1 cellular context compared by ENCODE assay signal in the genomic region with DNA sequence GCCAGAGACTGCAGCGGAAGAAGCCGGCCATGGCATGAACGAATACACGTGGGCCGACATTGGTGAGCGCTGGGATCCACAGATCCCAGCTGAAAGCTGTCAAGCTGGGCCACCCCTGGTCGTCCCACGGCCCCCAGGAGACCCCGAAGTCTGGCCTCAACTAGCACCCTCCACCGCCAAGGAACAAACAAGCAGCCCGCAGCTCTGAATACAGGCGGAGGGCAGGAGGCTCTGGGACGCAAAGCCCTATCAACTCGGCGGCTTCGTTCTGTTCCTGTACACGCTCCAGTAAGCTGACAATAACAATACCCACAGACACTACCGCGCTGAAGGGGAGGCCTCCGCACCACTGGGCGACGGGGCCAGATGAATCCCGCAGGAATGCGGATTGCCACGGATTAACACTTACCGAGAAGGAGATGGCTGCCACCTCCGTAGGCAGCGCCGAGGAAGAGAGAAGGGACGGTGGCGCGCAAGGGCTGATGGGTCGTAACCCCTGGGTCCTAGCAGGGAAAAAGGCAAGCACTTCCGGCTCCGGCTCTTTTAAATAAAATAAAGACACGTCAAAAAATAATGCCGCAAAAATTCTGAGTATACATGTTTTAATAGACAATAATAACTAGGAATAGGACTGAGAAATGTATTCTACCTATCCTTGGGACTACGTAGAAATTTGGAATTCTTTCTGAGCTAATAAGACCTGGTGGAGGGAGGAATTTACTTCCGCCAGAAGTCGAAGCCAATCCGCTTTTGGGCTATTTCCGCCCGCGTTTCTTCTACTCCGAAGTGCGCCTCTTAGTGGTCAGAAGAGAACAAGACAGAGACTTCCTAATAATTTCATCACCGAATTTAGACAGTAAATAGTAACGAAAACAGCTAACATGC.
TF ChIP-seq lines count a peak whose summit lies in the region.

Gene RPL32 (minus strand): TSS at position 481 of the 885 bp plus-strand sequence. CDS start 1,328 bp downstream, outside the sequence.

TF ChIP-seq in HepG2, 621 proteins besides CTCF, POLR2A, EP300 and RAD21 (continued from another document and continues in another):
- no peak for TF ChIP-seq ZNF747 (CRISPR knock-in tag; IDR thresholded peaks at IDR 0.05; ENCODE audit: borderline replicate concordance)
- peak; percentile 33 for TF ChIP-seq XRCC5 (optimal IDR thresholded peaks at IDR 0.05; ENCODE audit: low read length)
- no peak for TF ChIP-seq ZNF333 (CRISPR knock-in tag; IDR thresholded peaks at IDR 0.05; ENCODE audit: borderline replicate concordance)
- TF ChIP-seq GATA4 (IDR thresholded peaks at IDR 0.05; ENCODE audit: borderline replicate concordance, low read depth): peak; percentile 56; the same call in 1 of the 2 replicates
- TF ChIP-seq SMC3 (IDR thresholded peaks at IDR 0.05; ENCODE audit: low read length): peak; percentile 42
- TF ChIP-seq TIGD3 (CRISPR knock-in tag; IDR thresholded peaks at IDR 0.05; ENCODE audit: borderline replicate concordance): peak; percentile 75; the same call in 1 of the 2 replicates
- TF ChIP-seq HMG20B (CRISPR knock-in tag; conservative IDR thresholded peaks at IDR 0.05): no peak; the same call in 1 of the 2 replicates
- TF ChIP-seq, protein P1, sequence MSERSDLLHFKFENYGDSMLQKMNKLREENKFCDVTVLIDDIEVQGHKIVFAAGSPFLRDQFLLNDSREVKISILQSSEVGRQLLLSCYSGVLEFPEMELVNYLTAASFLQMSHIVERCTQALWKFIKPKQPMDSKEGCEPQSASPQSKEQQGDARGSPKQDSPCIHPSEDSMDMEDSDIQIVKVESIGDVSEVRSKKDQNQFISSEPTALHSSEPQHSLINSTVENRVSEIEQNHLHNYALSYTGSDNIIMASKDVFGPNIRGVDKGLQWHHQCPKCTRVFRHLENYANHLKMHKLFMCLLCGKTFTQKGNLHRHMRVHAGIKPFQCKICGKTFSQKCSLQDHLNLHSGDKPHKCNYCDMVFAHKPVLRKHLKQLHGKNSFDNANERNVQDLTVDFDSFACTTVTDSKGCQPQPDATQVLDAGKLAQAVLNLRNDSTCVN (CRISPR knock-in tag; IDR thresholded peaks at IDR 0.05; ENCODE audit: borderline replicate concordance): no peak
- TF ChIP-seq KDM4B (CRISPR knock-in tag; IDR thresholded peaks at IDR 0.05): no peak; the same call in 1 of the 2 replicates
- no peak for TF ChIP-seq ZNF282 (IDR thresholded peaks at IDR 0.05; ENCODE audit: partially characterized antibody)
- TF ChIP-seq, protein P2, sequence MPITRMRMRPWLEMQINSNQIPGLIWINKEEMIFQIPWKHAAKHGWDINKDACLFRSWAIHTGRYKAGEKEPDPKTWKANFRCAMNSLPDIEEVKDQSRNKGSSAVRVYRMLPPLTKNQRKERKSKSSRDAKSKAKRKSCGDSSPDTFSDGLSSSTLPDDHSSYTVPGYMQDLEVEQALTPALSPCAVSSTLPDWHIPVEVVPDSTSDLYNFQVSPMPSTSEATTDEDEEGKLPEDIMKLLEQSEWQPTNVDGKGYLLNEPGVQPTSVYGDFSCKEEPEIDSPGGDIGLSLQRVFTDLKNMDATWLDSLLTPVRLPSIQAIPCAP (CRISPR knock-in tag; IDR thresholded peaks at IDR 0.05; ENCODE audit: low read depth): no peak
- peak; percentile 100 for TF ChIP-seq YEATS2 (CRISPR knock-in tag; IDR thresholded peaks at IDR 0.05; ENCODE audit: borderline replicate concordance)
- TF ChIP-seq ZNF501 (CRISPR knock-in tag; IDR thresholded peaks at IDR 0.05): peak; percentile 83
- TF ChIP-seq ZNF12 (CRISPR knock-in tag; IDR thresholded peaks at IDR 0.05): no peak
- peak; percentile 63 for TF ChIP-seq RBFOX2 (IDR thresholded peaks at IDR 0.05; ENCODE audit: low read depth, low read length)
- no peak for TF ChIP-seq ZNF816 (CRISPR knock-in tag; IDR thresholded peaks at IDR 0.05; ENCODE audit: borderline replicate concordance)
- 0 out of 2 replicates have a peak, but pooled peaks have one; percentile 31 for TF ChIP-seq ZNF33B (CRISPR knock-in tag; IDR thresholded peaks at IDR 0.05)
- 0 out of 2 replicates have a peak, but pooled peaks have one; percentile 39 for TF ChIP-seq ZNF878 (CRISPR knock-in tag; IDR thresholded peaks at IDR 0.05)
- peak; percentile 38; the same call in 1 of the 2 replicates for TF ChIP-seq ZNF44 (CRISPR knock-in tag; IDR thresholded peaks at IDR 0.05)
- no peak for TF ChIP-seq RORA (CRISPR knock-in tag; IDR thresholded peaks at IDR 0.05)
- TF ChIP-seq, protein P3, sequence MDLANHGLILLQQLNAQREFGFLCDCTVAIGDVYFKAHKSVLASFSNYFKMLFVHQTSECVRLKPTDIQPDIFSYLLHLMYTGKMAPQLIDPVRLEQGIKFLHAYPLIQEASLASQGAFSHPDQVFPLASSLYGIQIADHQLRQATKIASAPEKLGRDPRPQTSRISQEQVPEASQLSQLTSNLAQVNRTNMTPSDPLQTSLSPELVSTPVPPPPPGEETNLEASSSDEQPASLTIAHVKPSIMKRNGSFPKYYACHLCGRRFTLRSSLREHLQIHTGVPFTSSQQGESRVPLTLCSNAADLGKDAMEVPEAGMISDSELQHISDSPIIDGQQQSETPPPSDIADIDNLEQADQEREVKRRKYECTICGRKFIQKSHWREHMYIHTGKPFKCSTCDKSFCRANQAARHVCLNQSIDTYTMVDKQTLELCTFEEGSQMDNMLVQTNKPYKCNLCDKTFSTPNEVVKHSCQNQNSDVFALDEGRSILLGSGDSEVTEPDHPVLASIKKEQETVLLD (CRISPR knock-in tag; IDR thresholded peaks at IDR 0.05; ENCODE audit: low read depth): peak; percentile 47
- TF ChIP-seq, protein P4, sequence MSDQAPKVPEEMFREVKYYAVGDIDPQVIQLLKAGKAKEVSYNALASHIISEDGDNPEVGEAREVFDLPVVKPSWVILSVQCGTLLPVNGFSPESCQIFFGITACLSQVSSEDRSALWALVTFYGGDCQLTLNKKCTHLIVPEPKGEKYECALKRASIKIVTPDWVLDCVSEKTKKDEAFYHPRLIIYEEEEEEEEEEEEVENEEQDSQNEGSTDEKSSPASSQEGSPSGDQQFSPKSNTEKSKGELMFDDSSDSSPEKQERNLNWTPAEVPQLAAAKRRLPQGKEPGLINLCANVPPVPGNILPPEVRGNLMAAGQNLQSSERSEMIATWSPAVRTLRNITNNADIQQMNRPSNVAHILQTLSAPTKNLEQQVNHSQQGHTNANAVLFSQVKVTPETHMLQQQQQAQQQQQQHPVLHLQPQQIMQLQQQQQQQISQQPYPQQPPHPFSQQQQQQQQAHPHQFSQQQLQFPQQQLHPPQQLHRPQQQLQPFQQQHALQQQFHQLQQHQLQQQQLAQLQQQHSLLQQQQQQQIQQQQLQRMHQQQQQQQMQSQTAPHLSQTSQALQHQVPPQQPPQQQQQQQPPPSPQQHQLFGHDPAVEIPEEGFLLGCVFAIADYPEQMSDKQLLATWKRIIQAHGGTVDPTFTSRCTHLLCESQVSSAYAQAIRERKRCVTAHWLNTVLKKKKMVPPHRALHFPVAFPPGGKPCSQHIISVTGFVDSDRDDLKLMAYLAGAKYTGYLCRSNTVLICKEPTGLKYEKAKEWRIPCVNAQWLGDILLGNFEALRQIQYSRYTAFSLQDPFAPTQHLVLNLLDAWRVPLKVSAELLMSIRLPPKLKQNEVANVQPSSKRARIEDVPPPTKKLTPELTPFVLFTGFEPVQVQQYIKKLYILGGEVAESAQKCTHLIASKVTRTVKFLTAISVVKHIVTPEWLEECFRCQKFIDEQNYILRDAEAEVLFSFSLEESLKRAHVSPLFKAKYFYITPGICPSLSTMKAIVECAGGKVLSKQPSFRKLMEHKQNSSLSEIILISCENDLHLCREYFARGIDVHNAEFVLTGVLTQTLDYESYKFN (CRISPR knock-in tag; conservative IDR thresholded peaks at IDR 0.05): no peak; the same call in 1 of the 2 replicates
- TF ChIP-seq ZNF784 (CRISPR knock-in tag; IDR thresholded peaks at IDR 0.05; ENCODE audit: borderline replicate concordance): no peak; the same call in 1 of the 2 replicates
- no peak for TF ChIP-seq SRSF1 (optimal IDR thresholded peaks at IDR 0.05; ENCODE audit: low read depth, low read length)
- TF ChIP-seq ZNF530 (CRISPR knock-in tag; IDR thresholded peaks at IDR 0.05; ENCODE audit: low read depth): no peak
- TF ChIP-seq SNAI1 (CRISPR knock-in tag; IDR thresholded peaks at IDR 0.05; ENCODE audit: borderline replicate concordance): no peak; the same call in 1 of the 2 replicates
- TF ChIP-seq, protein P5, sequence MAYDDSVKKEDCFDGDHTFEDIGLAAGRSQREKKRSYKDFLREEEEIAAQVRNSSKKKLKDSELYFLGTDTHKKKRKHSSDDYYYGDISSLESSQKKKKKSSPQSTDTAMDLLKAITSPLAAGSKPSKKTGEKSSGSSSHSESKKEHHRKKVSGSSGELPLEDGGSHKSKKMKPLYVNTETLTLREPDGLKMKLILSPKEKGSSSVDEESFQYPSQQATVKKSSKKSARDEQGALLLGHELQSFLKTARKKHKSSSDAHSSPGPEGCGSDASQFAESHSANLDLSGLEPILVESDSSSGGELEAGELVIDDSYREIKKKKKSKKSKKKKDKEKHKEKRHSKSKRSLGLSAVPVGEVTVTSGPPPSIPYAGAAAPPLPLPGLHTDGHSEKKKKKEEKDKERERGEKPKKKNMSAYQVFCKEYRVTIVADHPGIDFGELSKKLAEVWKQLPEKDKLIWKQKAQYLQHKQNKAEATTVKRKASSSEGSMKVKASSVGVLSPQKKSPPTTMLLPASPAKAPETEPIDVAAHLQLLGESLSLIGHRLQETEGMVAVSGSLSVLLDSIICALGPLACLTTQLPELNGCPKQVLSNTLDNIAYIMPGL (CRISPR knock-in tag; IDR thresholded peaks at IDR 0.05; ENCODE audit: borderline replicate concordance in 1 of 2, low read depth in 1 of 2): peak; percentile 90 to 92; a peak in 3 of 4 replicates
- TF ChIP-seq ZNF317 (CRISPR knock-in tag; IDR thresholded peaks at IDR 0.05): no peak
- 0 out of 2 replicates have a peak, but pooled peaks have one; percentile 37 for TF ChIP-seq ZNF547 (CRISPR knock-in tag; IDR thresholded peaks at IDR 0.05)
- 0 out of 2 replicates have a peak, but pooled peaks have one; percentile 41 for TF ChIP-seq ZC3H4 (CRISPR knock-in tag; IDR thresholded peaks at IDR 0.05; ENCODE audit: borderline replicate concordance)
- no peak for TF ChIP-seq CHD2 (IDR thresholded peaks at IDR 0.05; ENCODE audit: low read depth, low read length)
- TF ChIP-seq, protein P6, sequence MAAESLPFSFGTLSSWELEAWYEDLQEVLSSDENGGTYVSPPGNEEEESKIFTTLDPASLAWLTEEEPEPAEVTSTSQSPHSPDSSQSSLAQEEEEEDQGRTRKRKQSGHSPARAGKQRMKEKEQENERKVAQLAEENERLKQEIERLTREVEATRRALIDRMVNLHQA (CRISPR knock-in tag; IDR thresholded peaks at IDR 0.05): no peak
- TF ChIP-seq ZNF781 (CRISPR knock-in tag; IDR thresholded peaks at IDR 0.05; ENCODE audit: borderline replicate concordance, not compliant biosample characterization): peak; percentile 52
- TF ChIP-seq ZBTB1 (CRISPR knock-in tag; IDR thresholded peaks at IDR 0.05; ENCODE audit: borderline replicate concordance): no peak
- TF ChIP-seq KLF9 (CRISPR knock-in tag; IDR thresholded peaks at IDR 0.05; ENCODE audit: low read depth): no peak
- no peak for TF ChIP-seq ZNF468 (CRISPR knock-in tag; IDR thresholded peaks at IDR 0.05)
- no peak for TF ChIP-seq KDM6A (CRISPR knock-in tag; IDR thresholded peaks at IDR 0.05; ENCODE audit: low read depth)
- TF ChIP-seq PCBP2 (optimal IDR thresholded peaks at IDR 0.05; ENCODE audit: low read depth, low read length, poor library complexity, severe bottlenecking): no peak
- TF ChIP-seq ZNF451 (CRISPR knock-in tag; IDR thresholded peaks at IDR 0.05): 0 out of 2 replicates have a peak, but pooled peaks have one; percentile 42
- TF ChIP-seq ZBTB38 (CRISPR knock-in tag; IDR thresholded peaks at IDR 0.05): no peak
- TF ChIP-seq PBX3 (CRISPR knock-in tag; IDR thresholded peaks at IDR 0.05; ENCODE audit: borderline replicate concordance): no peak
- peak; percentile 34; the same call in 1 of the 2 replicates for TF ChIP-seq ZNF788 (CRISPR knock-in tag; IDR thresholded peaks at IDR 0.05; ENCODE audit: borderline replicate concordance)
- peak; percentile 69; the same call in 1 of the 2 replicates for TF ChIP-seq KLF6 (CRISPR knock-in tag; IDR thresholded peaks at IDR 0.05)
- TF ChIP-seq ZNF563 (CRISPR knock-in tag; IDR thresholded peaks at IDR 0.05): peak; percentile 81; the same call in 1 of the 2 replicates
